13 cellular contexts compared by ENCODE assay signal in genomic region chr5:68924490-68925145, GRCh38.
DNase-seq lines count a peak whose midpoint lies in the region; ATAC-seq and TF ChIP-seq lines count a peak whose summit lies in the region.
"Had no signal": no experiment of that assay in that cellular context is flagged by ENCODE, and none has a peak within 500 bp of the region (broad histone marks: within the 10 kb centered on the region; RNA-seq: fewer than 3 reads in every experiment).

No MANE protein-coding gene starts in this region.

- peaks cover 5% of the 10 kb centered on the region for H3K9me3 Mint-ChIP-seq in T-helper 2 cell treated with Interferon-gamma antibody and Interleukin-4, amounts not matched to agents 5 μg/mL and 100 μg/mL, for 36 hours

- no peak overlapping the region for H3K4me3 Mint-ChIP-seq in T-helper 2 cell treated with Interferon-gamma antibody and Interleukin-4, amounts not matched to agents 5 μg/mL and 100 μg/mL, for 36 hours

- ATAC-seq in GM18520 (IDR thresholded peaks at IDR 0.05; ENCODE audit: unreplicated experiment) (no peak), HG03196 (IDR thresholded peaks at IDR 0.05; ENCODE audit: unreplicated experiment) (no peak)
- ATAC-seq: esophagus mucosa had no signal

- no peaks in the 10 kb centered on the region for H3K4me1 Mint-ChIP-seq in T-helper 2 cell treated with Interferon-gamma antibody and Interleukin-4, amounts not matched to agents 5 μg/mL and 100 μg/mL, for 36 hours (ENCODE audit: low read depth)

- DNase-seq in AG09309 (ENCODE audit: low read depth) (peak; percentile 78), NCI-H526 (lab: John Stamatoyannopoulos, UW) (peak; percentile 35 to 56), epithelial cell of esophagus (ENCODE audit: low read depth) (peak; percentile 46), kidney tubule cell (ENCODE audit: low spot score) (peak; percentile 76), NCI-H446 (lab: John Stamatoyannopoulos, UW) (no peak)
- no peak for DNase-seq in T-helper 2 cell treated with Interferon-gamma antibody and Interleukin-4, amounts not matched to agents 5 μg/mL and 100 μg/mL, for 36 hours (ENCODE audit: low spot score)
- DNase-seq: ACHN, NCI-H1092, T-helper 1 cell had no signal

- no peak overlapping the region for H3K27ac Mint-ChIP-seq in T-helper 2 cell treated with Interferon-gamma antibody and Interleukin-4, amounts not matched to agents 5 μg/mL and 100 μg/mL, for 36 hours

- no peaks in the 10 kb centered on the region for H3K27me3 Mint-ChIP-seq in T-helper 2 cell treated with Interferon-gamma antibody and Interleukin-4, amounts not matched to agents 5 μg/mL and 100 μg/mL, for 36 hours (ENCODE audit: low read depth)

- TF ChIP-seq CTCF in AG09309 (IDR thresholded peaks at IDR 0.05; ENCODE audit: control insufficient read depth, insufficient read depth, low read depth, low read length, missing control alignments) = no peak
- no peak for TF ChIP-seq CTCF in epithelial cell of esophagus (IDR thresholded peaks at IDR 0.05; ENCODE audit: insufficient read depth, low read depth, low read length, missing control alignments)

- H3K4me3 ChIP-seq in AG09309 (ENCODE audit: control insufficient read depth, low read depth, low read length) (no peak overlapping the region), epithelial cell of esophagus (ENCODE audit: low read length) (no peak overlapping the region)
- H3K4me3 ChIP-seq: skin epidermis had no signal

- H3K36me3 Mint-ChIP-seq in T-helper 2 cell treated with Interferon-gamma antibody and Interleukin-4, amounts not matched to agents 5 μg/mL and 100 μg/mL, for 36 hours (ENCODE audit: low read depth) = no peaks in the 10 kb centered on the region

Comparison
In these comparisons a context has a peak if more than half of its experiments do, and no peak if none do; other contexts are left out.
1. DNase-seq: peak in AG09309 (single experiment), NCI-H526 (2 of 2), epithelial cell of esophagus (single experiment) and kidney tubule cell (single experiment); none in T-helper 2 cell treated with Interferon-gamma antibody and Interleukin-4, amounts not matched to agents 5 μg/mL and 100 μg/mL, for 36 hours (single experiment) and NCI-H446 (0 of 2).